22 cellular contexts compared by ENCODE assay signal in genomic region chr6:149389509-149390297, GRCh38. TPM values are rescaled to one million over a fixed set of nuclear protein-coding genes. Genes with fewer than 3 reads are reported as not detected.
DNase-seq lines count a peak whose midpoint lies in the region; ATAC-seq and TF ChIP-seq lines count a peak whose summit lies in the region.
"Had no signal": no experiment of that assay in that cellular context is flagged by ENCODE, and none has a peak within 500 bp of the region (broad histone marks: within the 10 kb centered on the region; RNA-seq: fewer than 3 reads in every experiment).

No MANE protein-coding gene starts in this region.

- H3K36me3 Mint-ChIP-seq in CD4-positive, CD25-positive, alpha-beta regulatory T cell, result peaks cover 57% of the 10 kb centered on the region

- no peaks in the 10 kb centered on the region for H3K27me3 ChIP-seq in CD4-positive, CD25-positive, alpha-beta regulatory T cell (ENCODE audit: control insufficient read depth, insufficient read depth, low read length)
- H3K27me3 ChIP-seq: colonic mucosa, right lobe of liver, SJSA1, transverse colon had no signal

- peaks cover 8 to 9% of the 10 kb centered on the region in 2 experiments for H3K9me3 ChIP-seq in CD4-positive, CD25-positive, alpha-beta regulatory T cell (ENCODE audit: control insufficient read depth in 2 of 2, low read length in 2 of 2)
- H3K9me3 ChIP-seq: colonic mucosa, right lobe of liver, SJSA1, transverse colon had no signal

- H3K4me1 ChIP-seq in CD4-positive, CD25-positive, alpha-beta regulatory T cell (ENCODE audit: control insufficient read depth, insufficient read depth, low read length, poor library complexity, severe bottlenecking), result peaks cover 42% of the 10 kb centered on the region

- DNase-seq in AG09319 (ENCODE audit: extremely low read depth, low read depth), result peak; percentile 10
- peak in 1 of 3 donors; percentile 39 for DNase-seq in CD4-positive, CD25-positive, alpha-beta regulatory T cell
- DNase-seq in fibroblast of pulmonary artery (ENCODE audit: low read depth), result peak; percentile 44
- no peak for DNase-seq in Ammon's horn (ENCODE audit: low spot score)
- DNase-seq: activated CD4-positive, alpha-beta T cell treated with anti-CD3 and anti-CD28 coated beads, Interleukin-2, amount 50 U/mL, for 4 hours; activated naive CD4-positive, alpha-beta T cell; colonic mucosa; endodermal cell; GF-D8; kidney glomerular epithelial cell; NCI-H146; NCI-H524 treated with DMSO at 0.1 percent for 48 hours; right lobe of liver; transverse colon had no signal

- H3K27me3 Mint-ChIP-seq in CD4-positive, CD25-positive, alpha-beta regulatory T cell, result no peaks in the 10 kb centered on the region

- peak overlapping the region in 1 of 4 donors; percentile 24 for H3K4me3 Mint-ChIP-seq in CD4-positive, CD25-positive, alpha-beta regulatory T cell
- H3K4me3 Mint-ChIP-seq: endodermal cell, GM23338 had no signal

- peaks cover 2 to 16% (median 8%) of the 10 kb centered on the region in 7 donors for H3K9me3 Mint-ChIP-seq in CD4-positive, CD25-positive, alpha-beta regulatory T cell
- H3K9me3 Mint-ChIP-seq: endodermal cell, GM23338 had no signal

- peak overlapping the region in 1 of 3 donors; percentile 43 for H3K27ac Mint-ChIP-seq in CD4-positive, CD25-positive, alpha-beta regulatory T cell
- H3K27ac Mint-ChIP-seq: endodermal cell, GM23338 had no signal

- H3K4me1 Mint-ChIP-seq in CD4-positive, CD25-positive, alpha-beta regulatory T cell, result peaks cover 56 to 87% (median 63%) of the 10 kb centered on the region in 4 donors
- H3K4me1 Mint-ChIP-seq: endodermal cell, GM23338 had no signal

- TF ChIP-seq CTCF in AG09319 (IDR thresholded peaks at IDR 0.05; ENCODE audit: low read depth, low read length), result no peak
- no peak for TF ChIP-seq CTCF in VCaP (conservative IDR thresholded peaks at IDR 0.05)
- TF ChIP-seq CTCF in fibroblast of pulmonary artery (IDR thresholded peaks at IDR 0.05; ENCODE audit: low read length, missing control alignments), result no peak

- H3K36me3 ChIP-seq in CD4-positive, CD25-positive, alpha-beta regulatory T cell (ENCODE audit: control insufficient read depth, insufficient read depth, low read length), result peaks cover 42% of the 10 kb centered on the region
- H3K36me3 ChIP-seq: colonic mucosa, right lobe of liver had no signal

- H3K27ac ChIP-seq in CD4-positive, CD25-positive, alpha-beta regulatory T cell (ENCODE audit: insufficient read depth, low read length, poor library complexity, severe bottlenecking), result peak overlapping the region; percentile 37
- H3K27ac ChIP-seq in VCaP, result peak overlapping the region; percentile 86
- H3K27ac ChIP-seq: colonic mucosa, right lobe of liver, SJSA1 had no signal

- no peak for ATAC-seq in CD4-positive, CD25-positive, alpha-beta regulatory T cell (ENCODE audit: low read depth in 2 of 2)
- ATAC-seq in HG03025 (IDR thresholded peaks at IDR 0.05; ENCODE audit: low FRiP score, unreplicated experiment) (no peak), HG02610 (IDR thresholded peaks at IDR 0.05; ENCODE audit: unreplicated experiment) (no peak)
- ATAC-seq: GM23338, right lobe of liver had no signal

- H3K4me3 ChIP-seq in CD4-positive, CD25-positive, alpha-beta regulatory T cell (ENCODE audit: low read depth, low read length), result no peak overlapping the region
- H3K4me3 ChIP-seq in fibroblast of pulmonary artery (replicated peaks; ENCODE audit: low read depth, low read length), result no peak overlapping the region
- H3K4me3 ChIP-seq: colonic mucosa, GM23338, lung, right lobe of liver, SJSA1, transverse colon had no signal

RNA-seq across cellular contexts. Expression of gene SUMO4, which starts 10.4 kb away (rescaled TPM):
- 9.0 TPM for total RNA-seq in CD4-positive, CD25-positive, alpha-beta regulatory T cell
- 1 to 10 TPM in 2 of 4 donors, under 1 TPM in 2; 0.38 to 1.6 (median 0.93) TPM for polyA plus RNA-seq in CD4-positive, CD25-positive, alpha-beta regulatory T cell
- polyA plus RNA-seq: fibroblast of lung, neural cell had no signal
